23 cellular contexts compared by ENCODE assay signal in genomic region chr4:8212606-8213005, GRCh38. TPM values are rescaled to one million over a fixed set of nuclear protein-coding genes. Genes with fewer than 3 reads are reported as not detected.
DNase-seq lines count a peak whose midpoint lies in the region; ATAC-seq, FAIRE-seq and TF ChIP-seq lines count a peak whose summit lies in the region.
"Had no signal": no experiment of that assay in that cellular context is flagged by ENCODE, and none has a peak within 500 bp of the region (broad histone marks: within the 10 kb centered on the region; RNA-seq: fewer than 3 reads in every experiment).

No MANE protein-coding gene starts in this region.

- no peak overlapping the region for H3K9ac ChIP-seq in HepG2 (ENCODE audit: insufficient read depth, low read depth, low read length)
- no peak overlapping the region for H3K9ac ChIP-seq in Karpas-422 (ENCODE audit: low read length)
- no peak overlapping the region for H3K9ac ChIP-seq in mammary epithelial cell (ENCODE audit: insufficient read depth, low read length)
- H3K9ac ChIP-seq: GM23248 had no signal

- TF ChIP-seq EP300 in HepG2 (IDR thresholded peaks at IDR 0.05; ENCODE audit: low read depth in 2 of 2, low read length in 2 of 2): no peak
- no peak for TF ChIP-seq EP300 in HepG2 (CRISPR knock-in tag; IDR thresholded peaks at IDR 0.05; ENCODE audit: borderline replicate concordance)

- no peak overlapping the region for H3K4me3 ChIP-seq in HepG2 (replicated peaks in 1 of 3; ENCODE audit: insufficient read depth in 1 of 3, low read depth in 2 of 3, low read length in 3 of 3)
- no peak overlapping the region for H3K4me3 ChIP-seq in right lobe of liver
- no peak overlapping the region for H3K4me3 ChIP-seq in Karpas-422 (ENCODE audit: low read length)
- H3K4me3 ChIP-seq in mammary epithelial cell (replicated peaks in 1 of 3; ENCODE audit: insufficient read depth in 1 of 3, low read depth in 2 of 3, low read length in 3 of 3): no peak overlapping the region
- H3K4me3 ChIP-seq: A549, GM23248, HAP-1 had no signal

- no peak for TF ChIP-seq RAD21 in HepG2 (CRISPR knock-in tag; IDR thresholded peaks at IDR 0.05)

- POLR2A ChIA-PET in HepG2 (lab: Yijun Ruan, JAX): no interaction called here

- H3K4me1 ChIP-seq in HepG2 (ENCODE audit: insufficient read depth, low read length): no peaks in the 10 kb centered on the region
- H3K4me1 ChIP-seq in right lobe of liver: peaks cover 0 to 15% (median 6%) of the 10 kb centered on the region in 4 donors
- H3K4me1 ChIP-seq in Karpas-422 (ENCODE audit: low read length): no peaks in the 10 kb centered on the region
- H3K4me1 ChIP-seq in mammary epithelial cell (ENCODE audit: insufficient read depth, low read length): no peaks in the 10 kb centered on the region
- H3K4me1 ChIP-seq: Caco-2, HAP-1 had no signal

- H3K36me3 Mint-ChIP-seq in T-helper 17 cell (ENCODE audit: low read depth): peaks cover under 1% of the 10 kb centered on the region

- FAIRE-seq in HepG2 (lab: Jason Lieb, UNC): no peak
- FAIRE-seq: A549, G401.6, GM12892, GM19239, H54 had no signal

- H4K20me1 ChIP-seq in HepG2 (ENCODE audit: insufficient read depth, low read length) (no peaks in the 10 kb centered on the region), Karpas-422 (ENCODE audit: insufficient read depth, low read depth, low read length) (no peaks in the 10 kb centered on the region), mammary epithelial cell (ENCODE audit: insufficient read depth, low read length) (no peaks in the 10 kb centered on the region)

- H3K4me3 Mint-ChIP-seq in T-helper 17 cell: no peak overlapping the region
- H3K4me3 Mint-ChIP-seq: CD8-positive, alpha-beta T cell; HFFc6 had no signal

- peaks cover 2% of the 10 kb centered on the region for H3K4me1 Mint-ChIP-seq in T-helper 17 cell
- H3K4me1 Mint-ChIP-seq: CD4-positive, CD25-positive, alpha-beta regulatory T cell had no signal

- intact Hi-C loops in HepG2 (cut with micrococcal nuclease; ENCODE audit: unreplicated experiment): no loop called here
- intact Hi-C loops in right lobe of liver (cut with DNase I): no loop called here
- intact Hi-C loops in mammary epithelial cell (cut with micrococcal nuclease): no loop called here

- TF ChIP-seq POLR2A in HepG2 (IDR thresholded peaks at IDR 0.05; ENCODE audit: insufficient read depth in 1 of 2, low read depth in 2 of 2, low read length in 2 of 2) (0 out of 4 replicates have a peak, but pooled peaks of 1 of the 2 experiments have one; percentile 16), right lobe of liver (IDR thresholded peaks at IDR 0.05) (no peak)

- BruUV-seq in HepG2 (replicated peaks; lab: Mats Ljungman, UMichigan): no TSS peak
- no TSS peak for BruUV-seq in mammary epithelial cell (replicated peaks; lab: Mats Ljungman, UMichigan)

- ATAC-seq in HepG2 (no peak; the same call in 2 of the 3 replicates), right lobe of liver (no peak), T-helper 17 cell (no peak)
- ATAC-seq: A549; CD8-positive, alpha-beta T cell had no signal

- no peak for DNase-seq in HepG2 (ENCODE audit: low spot score)
- no peak for DNase-seq in right lobe of liver
- DNase-seq in T-helper 17 cell: no peak
- DNase-seq in iPS-NIHi11 (ENCODE audit: low spot score): peak; percentile 65
- no peak for DNase-seq in Karpas-422
- DNase-seq in mammary epithelial cell: no peak
- no peak for DNase-seq in NCI-H82 treated with DMSO at 0.1 percent for 48 hours (lab: John Stamatoyannopoulos, UW; ENCODE audit: unreplicated experiment)
- DNase-seq: 8988T; ACHN; Caco-2; CD4-positive, CD25-positive, alpha-beta regulatory T cell; CD8-positive, alpha-beta T cell; DMS153; DND-41; GM23248; HFFc6 had no signal

- no peaks in the 10 kb centered on the region for H3K9me3 ChIP-seq in HepG2 (ENCODE audit: low read length)
- H3K9me3 ChIP-seq in right lobe of liver: no peaks in the 10 kb centered on the region
- H3K9me3 ChIP-seq in T-helper 17 cell (ENCODE audit: control insufficient read depth, low read length, poor library complexity, severe bottlenecking): no peaks in the 10 kb centered on the region
- no peaks in the 10 kb centered on the region for H3K9me3 ChIP-seq in Karpas-422 (ENCODE audit: low read length)
- no peaks in the 10 kb centered on the region for H3K9me3 ChIP-seq in mammary epithelial cell (replicated peaks; ENCODE audit: insufficient read depth, low read length)
- H3K9me3 ChIP-seq: A549, Caco-2, HAP-1 had no signal

- H3K4me2 ChIP-seq in HepG2 (ENCODE audit: low read depth, low read length) (no peak overlapping the region), Karpas-422 (ENCODE audit: low read depth, low read length, poor library complexity, severe bottlenecking) (no peak overlapping the region), mammary epithelial cell (ENCODE audit: insufficient read depth, low read depth, low read length) (no peak overlapping the region)
- H3K4me2 ChIP-seq: A549 had no signal

- WGBS in HepG2 (ENCODE audit: low lambda C conversion rate): 100% methylated on average over 4 of the region's 12 CpGs
- WGBS in right lobe of liver (ENCODE audit: insufficient coverage, low coverage, low lambda C conversion rate, missing lambda C conversion rate): no CpG with 5 or more reads among the region's 12 CpGs
- 91% methylated on average over 10 of the region's 12 CpGs for WGBS in mammary epithelial cell (ENCODE audit: low coverage, missing lambda C conversion rate)

- H3K27me3 ChIP-seq in HepG2 (ENCODE audit: control insufficient read depth in 1 of 2, insufficient read depth in 2 of 2, low read length in 2 of 2) (no peaks in the 10 kb centered on the region), right lobe of liver (no peaks in the 10 kb centered on the region), Karpas-422 (ENCODE audit: low read length) (no peaks in the 10 kb centered on the region), mammary epithelial cell (ENCODE audit: insufficient read depth, low read length) (no peaks in the 10 kb centered on the region)

- H2AFZ ChIP-seq in HepG2 (ENCODE audit: low read length): no peak overlapping the region
- H2AFZ ChIP-seq in Karpas-422 (ENCODE audit: low read length): no peak overlapping the region
- H2AFZ ChIP-seq in mammary epithelial cell (ENCODE audit: low read depth, low read length): no peak overlapping the region
- H2AFZ ChIP-seq: GM23248 had no signal

- peak overlapping the region; percentile 21 for H3K27ac Mint-ChIP-seq in T-helper 17 cell
- H3K27ac Mint-ChIP-seq: CD8-positive, alpha-beta T cell; HFFc6 had no signal

- dilution Hi-C loops in mammary epithelial cell (cut with HindIII; ENCODE audit: low sequenced_read_pairs): no loop called here

- no peaks in the 10 kb centered on the region for H3K79me2 ChIP-seq in HepG2 (ENCODE audit: insufficient read depth, low read length)
- no peaks in the 10 kb centered on the region for H3K79me2 ChIP-seq in Karpas-422 (ENCODE audit: low read length)
- peaks cover 75% of the 10 kb centered on the region for H3K79me2 ChIP-seq in mammary epithelial cell (ENCODE audit: insufficient read depth, low read length)

- no peaks in the 10 kb centered on the region for H3K27me3 Mint-ChIP-seq in T-helper 17 cell
- H3K27me3 Mint-ChIP-seq: CD4-positive, CD25-positive, alpha-beta regulatory T cell had no signal

- in situ Hi-C loops in HepG2 (cut with HindIII; ENCODE audit: extremely low pct_ligation_motif_present, low pct_unique_long_range_greater_than_20kb) (no loop called here), mammary epithelial cell (cut with MboI; ENCODE audit: low sequenced_read_pairs in 2 of 2) (no loop called here)

- no peak for TF ChIP-seq CTCF in HepG2 (CRISPR knock-in tag; IDR thresholded peaks at IDR 0.05)
- TF ChIP-seq CTCF in right lobe of liver (IDR thresholded peaks at IDR 0.05): no peak
- no peak for TF ChIP-seq CTCF in mammary epithelial cell (conservative IDR thresholded peaks at IDR 0.05 in 1 of 2, IDR thresholded peaks at IDR 0.05 in 1 of 2; ENCODE audit: extremely low read depth in 1 of 2, insufficient read depth in 1 of 2, low read depth in 1 of 2, low read length in 2 of 2)

- H3K27ac ChIP-seq in HepG2 (ENCODE audit: extremely low read length, insufficient read depth, low read length) (no peak overlapping the region), right lobe of liver (no peak overlapping the region), Karpas-422 (ENCODE audit: low read length) (no peak overlapping the region), mammary epithelial cell (ENCODE audit: insufficient read depth, low read depth, low read length) (no peak overlapping the region)
- H3K27ac ChIP-seq: A549, C4-2B, GM23248 had no signal

- no peaks in the 10 kb centered on the region for H3K9me2 ChIP-seq in Karpas-422 (replicated peaks; ENCODE audit: insufficient read depth, low read length)

- CTCF ChIA-PET in HepG2 (lab: Yijun Ruan, JAX; ENCODE audit: low intra/inter-chr PET ratio, low total read pairs) (no interaction called here), mammary epithelial cell (lab: Charles Lee; ENCODE audit: low non-redundant PET) (no interaction called here)

- H3K36me3 ChIP-seq in HepG2 (replicated peaks in 1 of 2; ENCODE audit: control insufficient read depth in 1 of 2, insufficient read depth in 2 of 2, low read length in 2 of 2) (peaks cover 35 to 60% of the 10 kb centered on the region in 2 experiments), right lobe of liver (peaks cover 0 to 17% (median 3%) of the 10 kb centered on the region in 4 donors), Karpas-422 (ENCODE audit: insufficient read depth, low read length) (no peaks in the 10 kb centered on the region), mammary epithelial cell (ENCODE audit: insufficient read depth, low read length) (peaks cover 46% of the 10 kb centered on the region)
- H3K36me3 ChIP-seq: HAP-1 had no signal

RNA-seq across cellular contexts. Expression of gene SH3TC1, which starts 13.5 kb away (rescaled TPM):
- total RNA-seq in HepG2 (2016; rRNA removed; fragmentation: Illumina TruSeq; extraction: Trizol) (10.1 and 14.9 TPM in 2 replicates), right lobe of liver (10 to 100 TPM; 13.2 to 48.0 (median 24.9) TPM), T-helper 17 cell (100 to 1,000 TPM; 134 TPM), mammary epithelial cell (100 to 1,000 TPM in 1 of 2 donors, 10 to 100 TPM in 1; 70.8 to 138 TPM)
- 1.8 and 3.0 TPM in 2 replicates for total RNA-seq in HepG2 (2016; cell fraction: cytosol; rRNA removed; fragmentation: Illumina TruSeq; extraction: Trizol; ENCODE audit: low read depth)
- total RNA-seq in HepG2 (2016; cell fraction: insoluble cytoplasmic fraction; rRNA removed; fragmentation: Illumina TruSeq; extraction: Trizol): 7.9 and 17.3 TPM in 2 replicates
- total RNA-seq in HepG2 (2016; cell fraction: membrane; rRNA removed; fragmentation: Illumina TruSeq; extraction: Trizol): 5.6 and 6.2 TPM in 2 replicates
- total RNA-seq in HepG2 (2016; cell fraction: nucleus; rRNA removed; fragmentation: Illumina TruSeq; extraction: Trizol): 22.7 and 23.6 TPM in 2 replicates
- polyA plus RNA-seq in HepG2 (2011; rRNA removed) (21.8 and 27.0 TPM in 2 replicates), mammary epithelial cell (37.7 TPM)
- polyA plus RNA-seq in HepG2 (2011; cell fraction: cytosol; rRNA removed): 12.1 and 19.8 TPM in 2 replicates
- 113 and 146 TPM in 2 replicates for polyA plus RNA-seq in HepG2 (2011; cell fraction: nucleus; rRNA removed)
- polyA plus RNA-seq in HepG2 (2012): 12.2 and 22.6 TPM in 2 replicates
- 1.3 and 1.5 TPM in 2 replicates for polyA plus RNA-seq in HepG2 (2016; cell fraction: cytosol; fragmentation: Illumina TruSeq; extraction: Trizol; ENCODE audit: low read depth)
- polyA plus RNA-seq in HepG2 (2016; cell fraction: insoluble cytoplasmic fraction; fragmentation: Illumina TruSeq; extraction: Trizol; ENCODE audit: low read depth): 6.1 and 6.6 TPM in 2 replicates
- 2.1 and 2.8 TPM in 2 replicates for polyA plus RNA-seq in HepG2 (2016; cell fraction: membrane; fragmentation: Illumina TruSeq; extraction: Trizol; ENCODE audit: low read depth)
- 26.5 and 29.7 TPM in 2 replicates for polyA plus RNA-seq in HepG2 (2016; cell fraction: nucleus; fragmentation: Illumina TruSeq; extraction: Trizol; ENCODE audit: insufficient read depth, low read depth)
- polyA minus RNA-seq in HepG2 (2011; rRNA and poly(A)+ RNA removed; ENCODE audit: low replicate concordance): 12.4 and 67.5 TPM in 2 replicates
- 18.2 and 19.5 TPM in 2 replicates for polyA minus RNA-seq in HepG2 (2011; cell fraction: cytosol; rRNA and poly(A)+ RNA removed)
- 76.5 and 77.0 TPM in 2 replicates for polyA minus RNA-seq in HepG2 (2011; cell fraction: nucleus; rRNA and poly(A)+ RNA removed)
- 1.7 and 6.9 TPM in 2 replicates for total RNA-seq in Karpas-422 (2014; rRNA removed; shearing (Covaris generic); ENCODE audit: low replicate concordance)
- polyA minus RNA-seq in mammary epithelial cell: 62.5 TPM

RNA-seq across cellular contexts. Expression of gene ABLIM2, which starts 54.0 kb away (rescaled TPM):
- total RNA-seq in HepG2 (2016; rRNA removed; fragmentation: Illumina TruSeq; extraction: Trizol): 0.18 and 0.20 TPM in 2 replicates
- total RNA-seq in HepG2 (2016; cell fraction: cytosol; rRNA removed; fragmentation: Illumina TruSeq; extraction: Trizol; ENCODE audit: low read depth): not detected in 2 replicates
- not detected in 2 replicates for total RNA-seq in HepG2 (2016; cell fraction: insoluble cytoplasmic fraction; rRNA removed; fragmentation: Illumina TruSeq; extraction: Trizol)
- total RNA-seq in HepG2 (2016; cell fraction: membrane; rRNA removed; fragmentation: Illumina TruSeq; extraction: Trizol): not detected in 2 replicates
- total RNA-seq in HepG2 (2016; cell fraction: nucleus; rRNA removed; fragmentation: Illumina TruSeq; extraction: Trizol): not detected in 2 replicates
- 0.37 and 0.42 TPM in 2 replicates for polyA plus RNA-seq in HepG2 (2011; rRNA removed)
- polyA plus RNA-seq in HepG2 (2011; cell fraction: cytosol; rRNA removed): 0.35 and 0.46 TPM in 2 replicates
- polyA plus RNA-seq in HepG2 (2011; cell fraction: nucleus; rRNA removed): 0.33 and 0.34 TPM in 2 replicates
- 0.15 and 0.24 TPM in 2 replicates for polyA plus RNA-seq in HepG2 (2012)
- not detected in 2 replicates for polyA plus RNA-seq in HepG2 (2016; cell fraction: cytosol; fragmentation: Illumina TruSeq; extraction: Trizol; ENCODE audit: low read depth)
- polyA plus RNA-seq in HepG2 (2016; cell fraction: insoluble cytoplasmic fraction; fragmentation: Illumina TruSeq; extraction: Trizol; ENCODE audit: low read depth): not detected in 2 replicates
- polyA plus RNA-seq in HepG2 (2016; cell fraction: membrane; fragmentation: Illumina TruSeq; extraction: Trizol; ENCODE audit: low read depth): 0.11 TPM in 1 of 2 replicates, not detected in the other
- polyA plus RNA-seq in HepG2 (2016; cell fraction: nucleus; fragmentation: Illumina TruSeq; extraction: Trizol; ENCODE audit: insufficient read depth, low read depth): not detected in 2 replicates
- polyA minus RNA-seq in HepG2 (2011; rRNA and poly(A)+ RNA removed; ENCODE audit: low replicate concordance): 2.2 and 7.6 TPM in 2 replicates
- polyA minus RNA-seq in HepG2 (2011; cell fraction: cytosol; rRNA and poly(A)+ RNA removed): 0.49 TPM in 1 of 2 replicates, not detected in the other
- polyA minus RNA-seq in HepG2 (2011; cell fraction: nucleus; rRNA and poly(A)+ RNA removed): 0.12 and 0.52 TPM in 2 replicates
- total RNA-seq in right lobe of liver: 1 to 10 TPM in 5 of 6 experiments, under 1 TPM in 1; 0.93 to 3.5 (median 2.3) TPM
- 1 to 10 TPM; 4.1 to 4.3 TPM for total RNA-seq in T-helper 17 cell
- total RNA-seq in Karpas-422 (2014; rRNA removed; shearing (Covaris generic); ENCODE audit: low replicate concordance): not detected in 2 replicates
- total RNA-seq in mammary epithelial cell: under 1 TPM; 0.28 to 0.67 TPM
- polyA plus RNA-seq in mammary epithelial cell: 0.87 TPM
- polyA minus RNA-seq in mammary epithelial cell: 3.9 TPM
- total RNA-seq: GM23248 had no signal
- polyA plus RNA-seq: GM23248 had no signal

RNA-seq across cellular contexts. Expression of gene HTRA3, which starts 56.9 kb away (rescaled TPM):
- total RNA-seq in HepG2 (2016; rRNA removed; fragmentation: Illumina TruSeq; extraction: Trizol) (not detected in 2 replicates), right lobe of liver (1 to 10 TPM in 3 of 6 experiments, under 1 TPM in 3; 0.32 to 1.6 (median 1.0) TPM), T-helper 17 cell (not detected), mammary epithelial cell (under 1 TPM in 1 of 2 donors, not detected in 1; 0.17 TPM)
- not detected in 2 replicates for total RNA-seq in HepG2 (2016; cell fraction: cytosol; rRNA removed; fragmentation: Illumina TruSeq; extraction: Trizol; ENCODE audit: low read depth)
- total RNA-seq in HepG2 (2016; cell fraction: insoluble cytoplasmic fraction; rRNA removed; fragmentation: Illumina TruSeq; extraction: Trizol): 0.04 TPM in 1 of 2 replicates, not detected in the other
- total RNA-seq in HepG2 (2016; cell fraction: membrane; rRNA removed; fragmentation: Illumina TruSeq; extraction: Trizol): not detected in 2 replicates
- not detected in 2 replicates for total RNA-seq in HepG2 (2016; cell fraction: nucleus; rRNA removed; fragmentation: Illumina TruSeq; extraction: Trizol)
- polyA plus RNA-seq in HepG2 (2011; rRNA removed) (0.16 and 0.17 TPM in 2 replicates), mammary epithelial cell (not detected)
- 0.12 and 0.31 TPM in 2 replicates for polyA plus RNA-seq in HepG2 (2011; cell fraction: cytosol; rRNA removed)
- 0.12 and 0.19 TPM in 2 replicates for polyA plus RNA-seq in HepG2 (2011; cell fraction: nucleus; rRNA removed)
- polyA plus RNA-seq in HepG2 (2012): not detected in 2 replicates
- polyA plus RNA-seq in HepG2 (2016; cell fraction: cytosol; fragmentation: Illumina TruSeq; extraction: Trizol; ENCODE audit: low read depth): 0.07 TPM in 1 of 2 replicates, not detected in the other
- polyA plus RNA-seq in HepG2 (2016; cell fraction: insoluble cytoplasmic fraction; fragmentation: Illumina TruSeq; extraction: Trizol; ENCODE audit: low read depth): not detected in 2 replicates
- polyA plus RNA-seq in HepG2 (2016; cell fraction: membrane; fragmentation: Illumina TruSeq; extraction: Trizol; ENCODE audit: low read depth): not detected in 2 replicates
- not detected in 2 replicates for polyA plus RNA-seq in HepG2 (2016; cell fraction: nucleus; fragmentation: Illumina TruSeq; extraction: Trizol; ENCODE audit: insufficient read depth, low read depth)
- 0.18 and 0.47 TPM in 2 replicates for polyA minus RNA-seq in HepG2 (2011; rRNA and poly(A)+ RNA removed; ENCODE audit: low replicate concordance)
- polyA minus RNA-seq in HepG2 (2011; cell fraction: cytosol; rRNA and poly(A)+ RNA removed): not detected in 2 replicates
- polyA minus RNA-seq in HepG2 (2011; cell fraction: nucleus; rRNA and poly(A)+ RNA removed): not detected in 2 replicates
- not detected in 2 replicates for total RNA-seq in Karpas-422 (2014; rRNA removed; shearing (Covaris generic); ENCODE audit: low replicate concordance)
- 2.5 TPM for polyA minus RNA-seq in mammary epithelial cell
- total RNA-seq: CD4-positive, CD25-positive, alpha-beta regulatory T cell; CD8-positive, alpha-beta T cell had no signal
- polyA plus RNA-seq: CD4-positive, CD25-positive, alpha-beta regulatory T cell had no signal
